9 cellular contexts compared by ENCODE assay signal in genomic region chr1:207454046-207454964, GRCh38. TPM values are rescaled to one million over a fixed set of nuclear protein-coding genes. Genes with fewer than 3 reads are reported as not detected.
DNase-seq lines count a peak whose midpoint lies in the region; ATAC-seq and TF ChIP-seq lines count a peak whose summit lies in the region.
"Had no signal": no experiment of that assay in that cellular context is flagged by ENCODE, and none has a peak within 500 bp of the region (broad histone marks: within the 10 kb centered on the region; RNA-seq: fewer than 3 reads in every experiment).

Gene CR2 (plus strand): TSS chr1:207454328. CDS start chr1:207454419, 91 bp downstream.

- peaks cover 12% of the 10 kb centered on the region for H3K4me1 Mint-ChIP-seq in activated CD4-positive, alpha-beta T cell treated with anti-CD3 and anti-CD28 coated beads for 36 hours

- no peaks in the 10 kb centered on the region for H3K79me2 ChIP-seq in DND-41 (ENCODE audit: insufficient read depth, low read length)

- peak within 1 kb of the TSS; percentile 53 for H3K4me3 Mint-ChIP-seq in activated CD4-positive, alpha-beta T cell treated with anti-CD3 and anti-CD28 coated beads for 36 hours

- ATAC-seq in DND-41 (ENCODE audit: insufficient read depth, low read depth) (peak; percentile 60), GM21381 (IDR thresholded peaks at IDR 0.05; ENCODE audit: unreplicated experiment) (peak; percentile 78)
- peak; percentile 83 for ATAC-seq in activated CD4-positive, alpha-beta T cell treated with anti-CD3 and anti-CD28 coated beads for 36 hours

- H3K4me2 ChIP-seq in DND-41 (ENCODE audit: insufficient read depth, low read length), result peak within 1 kb of the TSS; percentile 76

- H3K27me3 Mint-ChIP-seq in activated CD4-positive, alpha-beta T cell treated with anti-CD3 and anti-CD28 coated beads for 36 hours, result peaks cover 25% of the 10 kb centered on the region

- H3K27me3 ChIP-seq in DND-41 (ENCODE audit: insufficient read depth, low read length, poor library complexity) (peaks cover 27% of the 10 kb centered on the region), HUES64 (ENCODE audit: insufficient read depth, low read length) (peaks cover 83% of the 10 kb centered on the region), ectodermal cell (ENCODE audit: control insufficient read depth, insufficient read depth, low read length, poor library complexity, severe bottlenecking) (peaks cover 74% of the 10 kb centered on the region)

- H2AFZ ChIP-seq in DND-41 (ENCODE audit: low read depth, low read length), result peak within 1 kb of the TSS; percentile 72

- H3K4me1 ChIP-seq in DND-41 (ENCODE audit: insufficient read depth, low read length) (peaks cover 54% of the 10 kb centered on the region), HUES64 (ENCODE audit: insufficient read depth, low read length) (no peaks in the 10 kb centered on the region), ectodermal cell (ENCODE audit: control insufficient read depth, insufficient read depth, low read length) (no peaks in the 10 kb centered on the region)

- H4K20me1 ChIP-seq in DND-41 (ENCODE audit: insufficient read depth, low read length), result no peaks in the 10 kb centered on the region

- POLR2A ChIA-PET in activated CD4-positive, alpha-beta T cell treated with anti-CD3 and anti-CD28 coated beads for 36 hours (lab: Charles Lee), result interaction anchor here (1.3 kb wide), 1 partner anchor 133 kb away, joined by 6 read pairs; the partner anchor contains the start of gene CD55

- 1% methylated on average over 75 of the region's 75 CpGs for WGBS in HUES64
- WGBS in ectodermal cell, 2 experiments, result 1% methylated on average over 75 of the region's 75 CpGs

- H3K36me3 ChIP-seq in DND-41 (ENCODE audit: insufficient read depth, low read length) (no peaks in the 10 kb centered on the region), HUES64 (ENCODE audit: insufficient read depth, low read length) (no peaks in the 10 kb centered on the region), ectodermal cell (ENCODE audit: control insufficient read depth, insufficient read depth, low read length) (no peaks in the 10 kb centered on the region)

- no peaks in the 10 kb centered on the region for H3K9me3 ChIP-seq in DND-41 (ENCODE audit: insufficient read depth, low read length, severe bottlenecking)
- no peaks in the 10 kb centered on the region for H3K9me3 ChIP-seq in HUES64 (ENCODE audit: insufficient read depth, low read depth, low read length)
- H3K9me3 ChIP-seq in ectodermal cell (ENCODE audit: control insufficient read depth, low read length), result no peaks in the 10 kb centered on the region

- H3K4me3 ChIP-seq in DND-41 (ENCODE audit: low read depth in 1 of 2, low read length in 2 of 2) (peak within 1 kb of the TSS in 1 of 2 experiments; percentile 57; a peak in 3 of 4 replicates), HUES64 (ENCODE audit: low read length) (peak within 1 kb of the TSS; percentile 66), ectodermal cell (ENCODE audit: insufficient read depth, low read depth, low read length) (peak within 1 kb of the TSS; percentile 44)

- H3K27ac Mint-ChIP-seq in activated CD4-positive, alpha-beta T cell treated with anti-CD3 and anti-CD28 coated beads for 36 hours, result peak within 1 kb of the TSS; percentile 7

- intact Hi-C loops in activated CD4-positive, alpha-beta T cell treated with anti-CD3 and anti-CD28 coated beads for 36 hours (cut with DNase I, micrococcal nuclease), result loop anchor here (2.0 to 5.0 kb wide), 2 partner anchors 43 to 44 kb away; partner anchors contain the start of gene CR1 (in 1 of the 2)

- DNase-seq in DND-41 (peak; percentile 66), midbrain (lab: John Stamatoyannopoulos, UW) (peak; percentile 1), AG08395 (ENCODE audit: low spot score) (no peak)
- DNase-seq in activated CD4-positive, alpha-beta T cell treated with anti-CD3 and anti-CD28 coated beads for 36 hours, result peak; percentile 73
- peak; percentile 26 for DNase-seq in stimulated activated CD8-positive, alpha-beta memory T cell treated with anti-CD3 and anti-CD28 coated beads, Interleukin-7, amount 100 ng/mL, for 24 hours (ENCODE audit: low read depth)

- CTCF ChIA-PET in activated CD4-positive, alpha-beta T cell treated with anti-CD3 and anti-CD28 coated beads for 36 hours (lab: Charles Lee), result interaction anchor here (0.6 to 1.2 kb wide), 6 partner anchors 20 to 576 kb away, joined by 3 to 6 read pairs (median 3); no protein-coding TSS in a partner anchor

- H3K36me3 Mint-ChIP-seq in activated CD4-positive, alpha-beta T cell treated with anti-CD3 and anti-CD28 coated beads for 36 hours (ENCODE audit: low read depth), result no peaks in the 10 kb centered on the region

- TF ChIP-seq CTCF in DND-41 (IDR thresholded peaks at IDR 0.05; ENCODE audit: borderline replicate concordance, extremely low read depth, low read length, poor library complexity, severe bottlenecking), result peak; percentile 62

- H3K27ac ChIP-seq in DND-41 (ENCODE audit: low read length) (peak within 1 kb of the TSS; percentile 55), HUES64 (ENCODE audit: low read depth, low read length) (no peak within 1 kb of the TSS), ectodermal cell (ENCODE audit: insufficient read depth, low read depth, low read length, poor library complexity, severe bottlenecking) (no peak within 1 kb of the TSS)

- H3K9me3 Mint-ChIP-seq in activated CD4-positive, alpha-beta T cell treated with anti-CD3 and anti-CD28 coated beads for 36 hours (ENCODE audit: low read depth), result no peaks in the 10 kb centered on the region

- H3K9ac ChIP-seq in DND-41 (ENCODE audit: low read depth, low read length), result peak within 1 kb of the TSS; percentile 53
- H3K9ac ChIP-seq in HUES64 (ENCODE audit: low read depth, low read length), result peak within 1 kb of the TSS; percentile 58

RNA-seq across cellular contexts. Expression of gene CR2, which starts in this region (rescaled TPM):
- polyA plus RNA-seq in HUES64 (2013, experiment 1 of 2), result 0.90 TPM
- 1.0 TPM for polyA plus RNA-seq in HUES64 (2013, experiment 2 of 2)
- under 1 TPM; 0.28 to 0.39 TPM for total RNA-seq in activated CD4-positive, alpha-beta T cell treated with anti-CD3 and anti-CD28 coated beads for 36 hours
- not detected for polyA plus RNA-seq in ectodermal cell (2013, experiment 1 of 4)
- 0.12 TPM for polyA plus RNA-seq in ectodermal cell (2013, experiment 2 of 4)
- not detected for polyA plus RNA-seq in ectodermal cell (2013, experiment 3 of 4)
- polyA plus RNA-seq in ectodermal cell (2013, experiment 4 of 4), result not detected
- total RNA-seq: SK-MEL-5 had no signal

Comparison
In these comparisons a context has a peak if more than half of its experiments do, and no peak if none do; other contexts are left out.
1. Peak in DNase-seq and ATAC-seq in activated CD4-positive, alpha-beta T cell treated with anti-CD3 and anti-CD28 coated beads for 36 hours; RNA of the gene not detected or under 1 TPM.